In the genomic region with DNA sequence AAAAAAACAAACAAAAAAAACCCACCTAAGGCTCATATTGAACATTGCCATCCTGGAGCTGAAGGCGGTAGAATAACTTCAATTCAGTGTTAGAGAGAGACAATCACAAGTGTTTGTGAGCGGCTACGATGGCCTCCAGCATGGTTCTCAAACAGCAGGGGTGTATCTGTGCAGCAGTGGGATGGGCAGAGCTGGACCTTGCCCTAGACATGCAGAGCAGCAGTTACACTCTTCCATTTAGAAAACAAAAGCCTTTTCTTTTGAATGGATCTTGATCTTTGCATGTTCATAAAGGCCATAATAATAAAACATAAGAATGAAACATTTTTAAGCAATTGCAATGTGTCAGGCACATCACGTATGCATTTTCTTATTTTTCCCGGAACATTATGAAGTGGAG, we compare ENCODE assay signal across 16 cellular contexts. TPM values are rescaled to one million over a fixed set of nuclear protein-coding genes. Genes with fewer than 3 reads are reported as not detected.
DNase-seq lines count a peak whose midpoint lies in the region; ATAC-seq and TF ChIP-seq lines count a peak whose summit lies in the region.
"Had no signal": no experiment of that assay in that cellular context is flagged by ENCODE, and none has a peak within 500 bp of the region (broad histone marks: within the 10 kb centered on the region; RNA-seq: fewer than 3 reads in every experiment).

No MANE protein-coding gene starts in this region.

- H3K9me3 ChIP-seq in mucosa of descending colon = no peaks in the 10 kb centered on the region

- DNase-seq in CD14-positive monocyte (ENCODE audit: low spot score) = no peak
- peak; percentile 67 for DNase-seq in HT-29 (ENCODE audit: low spot score)
- DNase-seq in activated T-helper 2 cell treated with anti-CD3 and anti-CD28 coated beads, Interferon-gamma antibody, Interleukin-2, Interleukin-4, amounts not matched to agents 10 μg/mL and 5 μg/mL and 100 μg/mL, durations not matched to agents 14 hours and 24 hours and 36 hours (ENCODE audit: low spot score) = no peak
- DNase-seq in mucosa of descending colon = peak; percentile 75 to 80 (median 75)
- no peak for DNase-seq in HCEC 1CT
- DNase-seq in foreskin fibroblast = no peak
- no peak for DNase-seq in NCI-H510A treated with DMSO at 0.1 percent for 48 hours (lab: John Stamatoyannopoulos, UW)
- DNase-seq: ACHN; CD4-positive, alpha-beta T cell; DMS79 treated with DMSO at 0.1 percent for 48 hours; GDM1; NCI-H1436 treated with DMSO at 0.1 percent for 48 hours; NCI-H2081; NCI-H69; SHP77 had no signal

- H3K9me3 Mint-ChIP-seq in CD14-positive monocyte = peaks cover 0 to 3% (median 0%) of the 10 kb centered on the region in 7 donors
- H3K9me3 Mint-ChIP-seq in activated T-helper 2 cell treated with anti-CD3 and anti-CD28 coated beads, Interferon-gamma antibody, Interleukin-2, Interleukin-4, amounts not matched to agents 10 μg/mL and 5 μg/mL and 100 μg/mL, durations not matched to agents 14 hours and 24 hours and 36 hours = no peaks in the 10 kb centered on the region
- H3K9me3 Mint-ChIP-seq: CD4-positive, alpha-beta T cell had no signal

- ATAC-seq in mucosa of descending colon (peak; percentile 61), HG03139 (IDR thresholded peaks at IDR 0.05; ENCODE audit: unreplicated experiment) (no peak)

- peak overlapping the region in 5 of 7 donors; percentile 10 to 85 (median 56) for H3K27ac Mint-ChIP-seq in CD14-positive monocyte
- H3K27ac Mint-ChIP-seq in activated T-helper 2 cell treated with anti-CD3 and anti-CD28 coated beads, Interferon-gamma antibody, Interleukin-2, Interleukin-4, amounts not matched to agents 10 μg/mL and 5 μg/mL and 100 μg/mL, durations not matched to agents 14 hours and 24 hours and 36 hours = peak overlapping the region; percentile 67
- H3K27ac Mint-ChIP-seq: CD4-positive, alpha-beta T cell had no signal

- H3K4me1 ChIP-seq in mucosa of descending colon (ENCODE audit: low read depth) = peaks cover 61% of the 10 kb centered on the region

- intact Hi-C loops in CD14-positive monocyte (cut with micrococcal nuclease) (no loop called here), mucosa of descending colon (cut with DNase I, micrococcal nuclease) (no loop called here)
- intact Hi-C loops in activated T-helper 2 cell treated with anti-CD3 and anti-CD28 coated beads, Interferon-gamma antibody, Interleukin-2, Interleukin-4, amounts not matched to agents 10 μg/mL and 5 μg/mL and 100 μg/mL, durations not matched to agents 14 hours and 24 hours and 36 hours (cut with micrococcal nuclease) = loop anchor here (10.0 kb wide), 1 partner anchor 184 kb away; no protein-coding TSS in a partner anchor

- peaks cover 50 to 61% of the 10 kb centered on the region in 2 donors for H3K36me3 Mint-ChIP-seq in CD14-positive monocyte
- no peaks in the 10 kb centered on the region for H3K36me3 Mint-ChIP-seq in activated T-helper 2 cell treated with anti-CD3 and anti-CD28 coated beads, Interferon-gamma antibody, Interleukin-2, Interleukin-4, amounts not matched to agents 10 μg/mL and 5 μg/mL and 100 μg/mL, durations not matched to agents 14 hours and 24 hours and 36 hours (ENCODE audit: low read depth)

- H3K4me3 Mint-ChIP-seq in CD14-positive monocyte = no peak overlapping the region
- no peak overlapping the region for H3K4me3 Mint-ChIP-seq in activated T-helper 2 cell treated with anti-CD3 and anti-CD28 coated beads, Interferon-gamma antibody, Interleukin-2, Interleukin-4, amounts not matched to agents 10 μg/mL and 5 μg/mL and 100 μg/mL, durations not matched to agents 14 hours and 24 hours and 36 hours (ENCODE audit: low read depth)
- H3K4me3 Mint-ChIP-seq: CD4-positive, alpha-beta T cell had no signal

- H3K4me1 Mint-ChIP-seq in CD14-positive monocyte = peaks cover 75% of the 10 kb centered on the region
- peaks cover 67% of the 10 kb centered on the region for H3K4me1 Mint-ChIP-seq in activated T-helper 2 cell treated with anti-CD3 and anti-CD28 coated beads, Interferon-gamma antibody, Interleukin-2, Interleukin-4, amounts not matched to agents 10 μg/mL and 5 μg/mL and 100 μg/mL, durations not matched to agents 14 hours and 24 hours and 36 hours (ENCODE audit: low read depth)

- peaks cover 0 to 4% (median 2%) of the 10 kb centered on the region in 3 donors for H3K27me3 Mint-ChIP-seq in CD14-positive monocyte (ENCODE audit: low read depth in 3 of 3)
- no peaks in the 10 kb centered on the region for H3K27me3 Mint-ChIP-seq in activated T-helper 2 cell treated with anti-CD3 and anti-CD28 coated beads, Interferon-gamma antibody, Interleukin-2, Interleukin-4, amounts not matched to agents 10 μg/mL and 5 μg/mL and 100 μg/mL, durations not matched to agents 14 hours and 24 hours and 36 hours (ENCODE audit: low read depth)
- H3K27me3 Mint-ChIP-seq: CD4-positive, alpha-beta T cell had no signal

- H3K4me3 ChIP-seq in mucosa of descending colon (no peak overlapping the region), foreskin fibroblast (ENCODE audit: low read depth in 1 of 2, low read length in 2 of 2) (no peak overlapping the region)

- no peak for TF ChIP-seq CTCF in CD14-positive monocyte (IDR thresholded peaks at IDR 0.05)
- TF ChIP-seq CTCF in mucosa of descending colon (IDR thresholded peaks at IDR 0.05) = no peak
- TF ChIP-seq CTCF in foreskin fibroblast (IDR thresholded peaks at IDR 0.05; ENCODE audit: low read depth, low read length) = no peak

- H3K36me3 ChIP-seq in mucosa of descending colon (ENCODE audit: low read depth) = no peaks in the 10 kb centered on the region

RNA-seq across cellular contexts. Expression of a gene that starts 50.3 kb away (rescaled TPM):
- polyA plus RNA-seq in CD14-positive monocyte = 10 to 100 TPM; 26.5 to 28.7 TPM
- total RNA-seq in HT-29 (2014; rRNA removed; shearing (Covaris generic)) = 13.0 and 19.6 TPM in 2 replicates
- total RNA-seq in activated T-helper 2 cell treated with anti-CD3 and anti-CD28 coated beads, Interferon-gamma antibody, Interleukin-2, Interleukin-4, amounts not matched to agents 10 μg/mL and 5 μg/mL and 100 μg/mL, durations not matched to agents 14 hours and 24 hours and 36 hours = 13.6 and 15.1 TPM in 2 replicates
- 10 to 100 TPM; 52.9 to 96.0 (median 67.8) TPM for total RNA-seq in mucosa of descending colon

Comparison
In these comparisons a context has a peak if more than half of its experiments do, and no peak if none do; other contexts are left out.
1. DNase-seq: peak in HT-29 (single experiment) and mucosa of descending colon (3 of 3); none in CD14-positive monocyte (single experiment), activated T-helper 2 cell treated with anti-CD3 and anti-CD28 coated beads, Interferon-gamma antibody, Interleukin-2, Interleukin-4, amounts not matched to agents 10 μg/mL and 5 μg/mL and 100 μg/mL, durations not matched to agents 14 hours and 24 hours and 36 hours (single experiment), HCEC 1CT (single experiment), foreskin fibroblast (0 of 2) and NCI-H510A treated with DMSO at 0.1 percent for 48 hours (single experiment).